In genomic region chrX:54639018-54639345, GRCh38 we compare ENCODE assay signal across 8 cellular contexts.
DNase-seq lines count a peak whose midpoint lies in the region; ATAC-seq, FAIRE-seq and TF ChIP-seq lines count a peak whose summit lies in the region.

No MANE protein-coding gene starts in this region.

- H3K9me3 Mint-ChIP-seq in activated T-cell treated with anti-CD3 and anti-CD28 coated beads, Interleukin-2, amount 50 U/mL, for 72 hours, result peaks cover 0 to 1% of the 10 kb centered on the region in 2 donors

- TF ChIP-seq EP300 in HepG2 (IDR thresholded peaks at IDR 0.05; ENCODE audit: low read depth in 2 of 2, low read length in 2 of 2) (no peak), HepG2 (CRISPR knock-in tag; IDR thresholded peaks at IDR 0.05; ENCODE audit: borderline replicate concordance) (no peak)

- H3K9me3 ChIP-seq in adipocyte (ENCODE audit: control insufficient read depth, low read length) (no peaks in the 10 kb centered on the region), HepG2 (ENCODE audit: low read length) (no peaks in the 10 kb centered on the region), thyroid gland (no peaks in the 10 kb centered on the region)

- POLR2A ChIA-PET in HepG2 (lab: Yijun Ruan, JAX), result interaction anchor here (0.9 to 1.9 kb wide), 8 partner anchors 95 to 456 kb away, joined by 3 to 16 read pairs (median 6); partner anchors contain the start of genes APEX2, FAM120C, GNL3L and TSR2

- TSS peak; percentile 98 for BruUV-seq in HepG2 (replicated peaks; lab: Mats Ljungman, UMichigan)

- no peak for FAIRE-seq in HepG2 (lab: Jason Lieb, UNC)

- DNase-seq in activated T-cell treated with anti-CD3 and anti-CD28 coated beads, Interleukin-2, amount 50 U/mL, for 72 hours, result no peak
- DNase-seq in activated T-cell treated with anti-CD3 and anti-CD28 coated beads, Interleukin-2, amount 50 U/mL, for 48 hours, result no peak
- DNase-seq in adipocyte (ENCODE audit: low read depth) (no peak), HepG2 (ENCODE audit: low spot score) (no peak), thyroid gland (no peak), NCI-H748 treated with DMSO at 0.1 percent for 48 hours (lab: John Stamatoyannopoulos, UW) (no peak), GOT3 (lab: John Stamatoyannopoulos, UW) (no peak)

- peak overlapping the region; percentile 98 for H3K27ac Mint-ChIP-seq in activated T-cell treated with anti-CD3 and anti-CD28 coated beads, Interleukin-2, amount 50 U/mL, for 72 hours

- intact Hi-C loops in HepG2 (cut with micrococcal nuclease; ENCODE audit: unreplicated experiment) (no loop called here), thyroid gland (cut with DNase I) (loop anchor here (10.0 kb wide), 1 partner anchor 356 kb away; the partner anchor contains the start of gene PFKFB1)

- no peaks in the 10 kb centered on the region for H3K27me3 Mint-ChIP-seq in activated T-cell treated with anti-CD3 and anti-CD28 coated beads, Interleukin-2, amount 50 U/mL, for 72 hours (ENCODE audit: low read depth)

- H3K27ac ChIP-seq in HepG2 (ENCODE audit: extremely low read length, insufficient read depth, low read length), result peak overlapping the region; percentile 91
- H3K27ac ChIP-seq in thyroid gland, result peak overlapping the region; percentile 66 to 90 (median 85)

- no peak for TF ChIP-seq POLR2A in HepG2 (IDR thresholded peaks at IDR 0.05; ENCODE audit: insufficient read depth in 1 of 2, low read depth in 2 of 2, low read length in 2 of 2)
- no peak for TF ChIP-seq POLR2A in thyroid gland (IDR thresholded peaks at IDR 0.05)

- no peaks in the 10 kb centered on the region for H4K20me1 ChIP-seq in HepG2 (ENCODE audit: insufficient read depth, low read length)

- in situ Hi-C loops in HepG2 (cut with HindIII; ENCODE audit: extremely low pct_ligation_motif_present, low pct_unique_long_range_greater_than_20kb), result no loop called here

- WGBS in HepG2 (ENCODE audit: low lambda C conversion rate), result 48% methylated on average over 3 of the region's 3 CpGs
- WGBS in thyroid gland, 2 donors, result 31 to 37% methylated on average over 3 of the region's 3 CpGs

- H3K9ac ChIP-seq in adipocyte (ENCODE audit: low read length) (peak overlapping the region; percentile 88), HepG2 (ENCODE audit: insufficient read depth, low read depth, low read length) (peak overlapping the region; percentile 73)

- H3K4me2 ChIP-seq in HepG2 (ENCODE audit: low read depth, low read length), result peak overlapping the region; percentile 72

- no peaks in the 10 kb centered on the region for H3K79me2 ChIP-seq in HepG2 (ENCODE audit: insufficient read depth, low read length)

- peak overlapping the region; percentile 87 to 94 for H3K4me3 Mint-ChIP-seq in activated T-cell treated with anti-CD3 and anti-CD28 coated beads, Interleukin-2, amount 50 U/mL, for 72 hours

- peaks cover 10% of the 10 kb centered on the region for H3K4me1 ChIP-seq in adipocyte (ENCODE audit: control insufficient read depth, insufficient read depth, low read length)
- H3K4me1 ChIP-seq in HepG2 (ENCODE audit: insufficient read depth, low read length), result peaks cover 16% of the 10 kb centered on the region; the same call in 1 of the 2 replicates
- H3K4me1 ChIP-seq in thyroid gland, result no peaks in the 10 kb centered on the region

- H3K4me3 ChIP-seq in adipocyte (ENCODE audit: low read length) (peak overlapping the region; percentile 85), HepG2 (replicated peaks in 1 of 3; ENCODE audit: insufficient read depth in 1 of 3, low read depth in 2 of 3, low read length in 3 of 3) (peak overlapping the region in 2 of 3 experiments; percentile 60 to 70; a peak in 3 of 6 replicates), thyroid gland (replicated peaks in 1 of 3) (no peak overlapping the region)

- H3K36me3 Mint-ChIP-seq in activated T-cell treated with anti-CD3 and anti-CD28 coated beads, Interleukin-2, amount 50 U/mL, for 72 hours (ENCODE audit: insufficient read depth in 2 of 2), result peaks cover 3 to 4% of the 10 kb centered on the region in 2 donors

- peak overlapping the region; percentile 15 for H2AFZ ChIP-seq in HepG2 (ENCODE audit: low read length)

- no peak for ATAC-seq in activated T-cell treated with anti-CD3 and anti-CD28 coated beads, Interleukin-2, amount 50 U/mL, for 72 hours (replicated peaks in 1 of 2)
- ATAC-seq in HepG2 (no peak), GM21723 (IDR thresholded peaks at IDR 0.05; ENCODE audit: unreplicated experiment) (no peak)

- H3K27me3 ChIP-seq in adipocyte (replicated peaks; ENCODE audit: control insufficient read depth, insufficient read depth, low read length) (no peaks in the 10 kb centered on the region), HepG2 (ENCODE audit: control insufficient read depth in 1 of 2, insufficient read depth in 2 of 2, low read length in 2 of 2) (no peaks in the 10 kb centered on the region), thyroid gland (no peaks in the 10 kb centered on the region)

- CTCF ChIA-PET in HepG2 (lab: Yijun Ruan, JAX; ENCODE audit: low intra/inter-chr PET ratio, low total read pairs), result no interaction called here

- TF ChIP-seq RAD21 in HepG2 (CRISPR knock-in tag; IDR thresholded peaks at IDR 0.05), result no peak

- H3K36me3 ChIP-seq in adipocyte (ENCODE audit: control insufficient read depth, insufficient read depth, low read length, severe bottlenecking) (no peaks in the 10 kb centered on the region), HepG2 (replicated peaks in 1 of 2; ENCODE audit: control insufficient read depth in 1 of 2, insufficient read depth in 2 of 2, low read length in 2 of 2) (no peaks in the 10 kb centered on the region), thyroid gland (no peaks in the 10 kb centered on the region)

- no peaks in the 10 kb centered on the region for H3K4me1 Mint-ChIP-seq in activated T-cell treated with anti-CD3 and anti-CD28 coated beads, Interleukin-2, amount 50 U/mL, for 72 hours (ENCODE audit: low read depth)

- TF ChIP-seq CTCF in HepG2 (CRISPR knock-in tag; IDR thresholded peaks at IDR 0.05), result no peak
- TF ChIP-seq CTCF in thyroid gland (IDR thresholded peaks at IDR 0.05), result no peak

TF ChIP-seq in HepG2, 621 proteins besides CTCF, POLR2A, EP300 and RAD21 (continues in another document):
- TF ChIP-seq THYN1 (CRISPR knock-in tag; IDR thresholded peaks at IDR 0.05; ENCODE audit: borderline replicate concordance, low read depth), result no peak
- TF ChIP-seq RXRB (CRISPR knock-in tag; IDR thresholded peaks at IDR 0.05; ENCODE audit: borderline replicate concordance), result no peak
- no peak for TF ChIP-seq FOXC1 (CRISPR knock-in tag; IDR thresholded peaks at IDR 0.05; ENCODE audit: borderline replicate concordance)
- TF ChIP-seq XRCC5 (optimal IDR thresholded peaks at IDR 0.05; ENCODE audit: low read length), result no peak
- TF ChIP-seq SMARCE1 (IDR thresholded peaks at IDR 0.05; ENCODE audit: borderline replicate concordance), result no peak
- no peak for TF ChIP-seq ZNF292 (CRISPR knock-in tag; IDR thresholded peaks at IDR 0.05; ENCODE audit: borderline replicate concordance, low read depth)
- no peak for TF ChIP-seq ZNF350 (CRISPR knock-in tag; IDR thresholded peaks at IDR 0.05; ENCODE audit: borderline replicate concordance, low read depth)
- TF ChIP-seq ZNF687 (CRISPR knock-in tag; IDR thresholded peaks at IDR 0.05), result no peak
- no peak for TF ChIP-seq CEBPB (IDR thresholded peaks at IDR 0.05; ENCODE audit: borderline replicate concordance, low read depth, low read length)
- TF ChIP-seq RBM22 (optimal IDR thresholded peaks at IDR 0.05; ENCODE audit: low read length), result no peak
- TF ChIP-seq ZNF773 (CRISPR knock-in tag; IDR thresholded peaks at IDR 0.05; ENCODE audit: borderline replicate concordance), result no peak
- no peak for TF ChIP-seq SAFB2 (CRISPR knock-in tag; IDR thresholded peaks at IDR 0.05; ENCODE audit: borderline replicate concordance, low read depth)
- no peak for TF ChIP-seq ZNF33B (CRISPR knock-in tag; IDR thresholded peaks at IDR 0.05)
- TF ChIP-seq NFKB2 (CRISPR knock-in tag; IDR thresholded peaks at IDR 0.05; ENCODE audit: borderline replicate concordance), result no peak
- no peak for TF ChIP-seq ARNT (IDR thresholded peaks at IDR 0.05)
- TF ChIP-seq KAT2B (IDR thresholded peaks at IDR 0.05; ENCODE audit: borderline replicate concordance, low read depth, low read length), result no peak
- TF ChIP-seq ZSCAN29 (CRISPR knock-in tag; conservative IDR thresholded peaks at IDR 0.05), result no peak
- no peak for TF ChIP-seq MED13 (CRISPR knock-in tag; IDR thresholded peaks at IDR 0.05)

Comparison
In these comparisons a context has a peak if more than half of its experiments do, and no peak if none do; other contexts are left out.
1. H3K4me3 ChIP-seq: peak in adipocyte (single experiment) and HepG2 (2 of 3); none in thyroid gland (0 of 3).